In the genomic region with DNA sequence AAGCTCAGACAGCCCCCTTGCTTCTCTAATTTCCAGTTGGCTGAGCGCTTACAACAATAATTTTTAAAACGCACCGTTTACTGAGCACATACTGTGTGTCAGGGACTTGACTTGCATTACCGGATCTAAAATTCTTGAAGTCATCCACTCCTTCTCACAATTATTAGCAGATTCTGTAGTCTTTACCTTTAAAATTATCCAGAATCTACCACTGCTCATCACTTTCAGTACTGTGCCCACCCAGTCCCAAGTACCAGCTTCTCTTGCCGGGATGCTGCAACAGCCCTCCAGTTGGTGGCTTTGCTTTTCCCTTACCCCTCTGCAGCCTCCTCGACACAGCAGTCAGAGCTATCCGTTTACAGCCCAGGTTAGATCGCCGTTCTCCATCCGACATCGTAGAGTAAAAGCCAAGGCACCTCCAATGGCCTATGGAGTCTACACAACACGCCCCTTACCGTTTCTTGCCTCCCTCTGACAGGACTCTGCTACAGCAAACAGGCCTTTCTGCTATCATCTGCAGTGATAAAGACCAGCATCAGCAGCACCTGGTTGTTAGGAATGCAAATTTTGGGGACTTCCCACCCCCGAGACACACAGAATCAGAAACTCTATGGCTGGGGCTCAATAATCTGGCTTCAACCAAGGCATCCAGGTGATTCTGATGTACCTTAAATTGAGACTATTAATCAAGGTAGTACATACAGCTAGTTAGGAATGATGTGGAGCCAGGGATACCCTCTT, we compare ENCODE assay signal across 8 cellular contexts.
DNase-seq lines count a peak whose midpoint lies in the region; ATAC-seq, FAIRE-seq and TF ChIP-seq lines count a peak whose summit lies in the region.

No MANE protein-coding gene starts in this region.

- no peaks in the 10 kb centered on the region for H3K79me2 ChIP-seq in GM12878 (ENCODE audit: control insufficient read depth, insufficient read depth, low read length)

- CTCF ChIA-PET in GM10248 (lab: Yijun Ruan, JAX) = interaction anchor here (3.5 kb wide), 1 partner anchor 11 kb away, joined by 12 read pairs; no protein-coding TSS in a partner anchor
- CTCF ChIA-PET in GM12878 (lab: Yijun Ruan, JAX) = interaction anchor here (0.6 kb wide), 1 partner anchor 217 kb away, joined by 3 read pairs; no protein-coding TSS in a partner anchor

- 48% methylated on average over 14 of the region's 14 CpGs for WGBS in GM12878 (ENCODE audit: insufficient coverage, insufficient replicate concordance, low lambda C conversion rate, missing lambda C conversion rate)
- WGBS in lung, 2 donors = 55 to 62% methylated on average over 14 of the region's 14 CpGs
- WGBS in urinary bladder = 42% methylated on average over 14 of the region's 14 CpGs
- WGBS in small intestine, 3 donors = 41 to 50% (median 47%) methylated on average over 14 of the region's 14 CpGs

- FAIRE-seq in GM12878 (lab: Jason Lieb, UNC) = no peak
- no peak for FAIRE-seq in small intestine (lab: Jason Lieb, UNC)

- no peak overlapping the region for H3K9ac ChIP-seq in GM12878 (ENCODE audit: control insufficient read depth, insufficient read depth, low read length)

- TF ChIP-seq POLR2A in GM12878 (IDR thresholded peaks at IDR 0.05; ENCODE audit: low read depth, low read length) = no peak

- intact Hi-C loops in GM12878 (cut with micrococcal nuclease; ENCODE audit: unreplicated experiment) = no loop called here

- TF ChIP-seq CTCF in GM10248 (IDR thresholded peaks at IDR 0.05; ENCODE audit: control extremely low read depth, extremely low read depth, low read depth, missing control alignments) (no peak), GM12878 (IDR thresholded peaks at IDR 0.05 in 2 of 3, conservative IDR thresholded peaks at IDR 0.05 in 1 of 3; ENCODE audit: control insufficient read depth in 2 of 3, extremely low read depth in 1 of 3, insufficient read depth in 1 of 3, low read depth in 3 of 3, low read length in 3 of 3) (no peak), lung (IDR thresholded peaks at IDR 0.05; ENCODE audit: control extremely low read depth, extremely low read depth) (no peak)

- DNase-seq in GM10248 (ENCODE audit: extremely low spot score) (peak; percentile 22), GM12878 (ENCODE audit: low read depth, low spot score) (no peak), lung (ENCODE audit: low spot score) (no peak), cerebellar nuclear complex (lab: John Stamatoyannopoulos, UW) (no peak), small intestine (no peak)

- H3K27ac ChIP-seq in GM12878 (ENCODE audit: control insufficient read depth, insufficient read depth) (no peak overlapping the region), lung (ENCODE audit: low read depth in 1 of 2, low read length in 1 of 2) (peak overlapping the region; percentile 61 to 80), urinary bladder (ENCODE audit: low read depth) (no peak overlapping the region), small intestine (ENCODE audit: low read depth in 1 of 2, low read length in 1 of 2) (peak overlapping the region in 1 of 2 donors; percentile 82)

- TF ChIP-seq EP300 in GM12878 (IDR thresholded peaks at IDR 0.05; ENCODE audit: borderline replicate concordance in 1 of 2, control insufficient read depth in 1 of 2, low read depth in 2 of 2, low read length in 2 of 2) = no peak

- in situ Hi-C loops in GM12878 (cut with MboI) = no loop called here

- peak overlapping the region; percentile 95 for H2AFZ ChIP-seq in GM12878 (ENCODE audit: control insufficient read depth, low read depth, low read length)

- peak overlapping the region; percentile 98 for H3K4me2 ChIP-seq in GM12878 (ENCODE audit: control insufficient read depth, insufficient read depth)

- H3K27me3 ChIP-seq in GM12878 (replicated peaks in 1 of 2; ENCODE audit: control insufficient read depth in 2 of 2, insufficient read depth in 2 of 2, low read length in 1 of 2) (peaks cover 0 to 7% of the 10 kb centered on the region in 2 experiments; a peak in 3 of 4 replicates), lung (ENCODE audit: control insufficient read depth, insufficient read depth) (no peaks in the 10 kb centered on the region), small intestine (ENCODE audit: control insufficient read depth in 2 of 2, insufficient read depth in 2 of 2, low read length in 2 of 2) (no peaks in the 10 kb centered on the region)

- no peaks in the 10 kb centered on the region for H4K20me1 ChIP-seq in GM12878 (ENCODE audit: control insufficient read depth, insufficient read depth)

- H3K4me1 ChIP-seq in GM12878 (ENCODE audit: control insufficient read depth, insufficient read depth, low read length) (peaks cover 10% of the 10 kb centered on the region), lung (ENCODE audit: control insufficient read depth in 2 of 2, insufficient read depth in 2 of 2, low read length in 2 of 2) (peaks cover 3 to 6% of the 10 kb centered on the region in 2 donors), urinary bladder (ENCODE audit: insufficient read depth) (no peaks in the 10 kb centered on the region), small intestine (ENCODE audit: control insufficient read depth in 2 of 2, insufficient read depth in 1 of 2, low read depth in 1 of 2, low read length in 1 of 2) (peaks cover 0 to 2% of the 10 kb centered on the region in 2 donors)

- no peaks in the 10 kb centered on the region for H3K9me3 ChIP-seq in GM12878 (replicated peaks; ENCODE audit: control insufficient read depth, insufficient read depth, low read length)
- no peaks in the 10 kb centered on the region for H3K9me3 ChIP-seq in lung (ENCODE audit: control insufficient read depth in 2 of 2, insufficient read depth in 1 of 2, low read length in 1 of 2)
- no peaks in the 10 kb centered on the region for H3K9me3 ChIP-seq in small intestine (ENCODE audit: control insufficient read depth, low read depth)

- RAD21 ChIA-PET in GM12878 (lab: Charles Lee; ENCODE audit: unreplicated experiment) = no interaction called here

- SMC1A ChIA-PET in GM12878 (lab: Charles Lee; ENCODE audit: uncharacterized antibody, unreplicated experiment) = interaction anchor here (0.8 kb wide), 1 partner anchor 13 kb away, joined by 3 read pairs; no protein-coding TSS in a partner anchor

- ATAC-seq in HG03342 (IDR thresholded peaks at IDR 0.05; ENCODE audit: unreplicated experiment) = peak; percentile 37
- peak; percentile 58 for ATAC-seq in GM12878
- ATAC-seq in lung (ENCODE audit: insufficient read depth, low FRiP score) = no peak
- no peak for ATAC-seq in HG02623 (IDR thresholded peaks at IDR 0.05; ENCODE audit: unreplicated experiment)

- H3K4me3 ChIP-seq in GM12878 (no peak overlapping the region), lung (peak overlapping the region; percentile 18), urinary bladder (ENCODE audit: low read depth, low read length) (peak overlapping the region; percentile 42), small intestine (ENCODE audit: low read depth in 1 of 2, low read length in 2 of 2) (peak overlapping the region in 1 of 2 donors; percentile 50)

- no peak for TF ChIP-seq RAD21 in GM12878 (IDR thresholded peaks at IDR 0.05; ENCODE audit: insufficient read depth, low read depth, low read length)

- no TSS peak for BruUV-seq in GM12878 (replicated peaks; lab: Mats Ljungman, UMichigan)

- H3K36me3 ChIP-seq in GM12878 (ENCODE audit: control insufficient read depth in 2 of 2, insufficient read depth in 2 of 2, low read length in 1 of 2) = no peaks in the 10 kb centered on the region
- no peaks in the 10 kb centered on the region for H3K36me3 ChIP-seq in lung (ENCODE audit: control insufficient read depth in 2 of 2, insufficient read depth in 2 of 2, low read length in 2 of 2)
- no peaks in the 10 kb centered on the region for H3K36me3 ChIP-seq in urinary bladder (ENCODE audit: insufficient read depth)
- no peaks in the 10 kb centered on the region for H3K36me3 ChIP-seq in small intestine (ENCODE audit: control insufficient read depth in 2 of 2, insufficient read depth in 2 of 2, low read length in 2 of 2)

- POLR2A ChIA-PET in GM10248 (lab: Yijun Ruan, JAX) (no interaction called here), GM12878 (lab: Charles Lee) (no interaction called here)

TF ChIP-seq in GM12878, 131 proteins besides CTCF, POLR2A, EP300 and RAD21 (continues in another document):
- TF ChIP-seq NFYA (IDR thresholded peaks at IDR 0.05; ENCODE audit: borderline replicate concordance, low read depth, low read length) = no peak
- no peak for TF ChIP-seq SRF (IDR thresholded peaks at IDR 0.05; ENCODE audit: low read depth in 2 of 2, low read length in 2 of 2)
- no peak for TF ChIP-seq TARDBP (IDR thresholded peaks at IDR 0.05; ENCODE audit: borderline replicate concordance)
- TF ChIP-seq, protein P1, sequence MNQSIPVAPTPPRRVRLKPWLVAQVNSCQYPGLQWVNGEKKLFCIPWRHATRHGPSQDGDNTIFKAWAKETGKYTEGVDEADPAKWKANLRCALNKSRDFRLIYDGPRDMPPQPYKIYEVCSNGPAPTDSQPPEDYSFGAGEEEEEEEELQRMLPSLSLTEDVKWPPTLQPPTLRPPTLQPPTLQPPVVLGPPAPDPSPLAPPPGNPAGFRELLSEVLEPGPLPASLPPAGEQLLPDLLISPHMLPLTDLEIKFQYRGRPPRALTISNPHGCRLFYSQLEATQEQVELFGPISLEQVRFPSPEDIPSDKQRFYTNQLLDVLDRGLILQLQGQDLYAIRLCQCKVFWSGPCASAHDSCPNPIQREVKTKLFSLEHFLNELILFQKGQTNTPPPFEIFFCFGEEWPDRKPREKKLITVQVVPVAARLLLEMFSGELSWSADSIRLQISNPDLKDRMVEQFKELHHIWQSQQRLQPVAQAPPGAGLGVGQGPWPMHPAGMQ (IDR thresholded peaks at IDR 0.05; ENCODE audit: borderline replicate concordance) = no peak
- TF ChIP-seq, protein P2, sequence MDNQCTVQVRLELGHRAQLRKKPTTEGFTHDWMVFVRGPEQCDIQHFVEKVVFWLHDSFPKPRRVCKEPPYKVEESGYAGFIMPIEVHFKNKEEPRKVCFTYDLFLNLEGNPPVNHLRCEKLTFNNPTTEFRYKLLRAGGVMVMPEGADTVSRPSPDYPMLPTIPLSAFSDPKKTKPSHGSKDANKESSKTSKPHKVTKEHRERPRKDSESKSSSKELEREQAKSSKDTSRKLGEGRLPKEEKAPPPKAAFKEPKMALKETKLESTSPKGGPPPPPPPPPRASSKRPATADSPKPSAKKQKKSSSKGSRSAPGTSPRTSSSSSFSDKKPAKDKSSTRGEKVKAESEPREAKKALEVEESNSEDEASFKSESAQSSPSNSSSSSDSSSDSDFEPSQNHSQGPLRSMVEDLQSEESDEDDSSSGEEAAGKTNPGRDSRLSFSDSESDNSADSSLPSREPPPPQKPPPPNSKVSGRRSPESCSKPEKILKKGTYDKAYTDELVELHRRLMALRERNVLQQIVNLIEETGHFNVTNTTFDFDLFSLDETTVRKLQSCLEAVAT (IDR thresholded peaks at IDR 0.05) = no peak
- TF ChIP-seq CBX3 (IDR thresholded peaks at IDR 0.05; ENCODE audit: borderline replicate concordance, low read depth) = no peak
- no peak for TF ChIP-seq ZNF207 (IDR thresholded peaks at IDR 0.05; ENCODE audit: borderline replicate concordance)
- no peak for TF ChIP-seq TCF12 (IDR thresholded peaks at IDR 0.05; ENCODE audit: low read depth, low read length)
- no peak for TF ChIP-seq NR2C1 (IDR thresholded peaks at IDR 0.05)
- TF ChIP-seq RUNX3 (IDR thresholded peaks at IDR 0.05; ENCODE audit: low read length) = no peak

Comparison
In these comparisons a context has a peak if more than half of its experiments do, and no peak if none do; other contexts are left out.
1. ATAC-seq: peak in HG03342 (single experiment) and GM12878 (single experiment); none in lung (single experiment) and HG02623 (single experiment).
2. H3K27ac ChIP-seq: peak in lung (2 of 2); none in GM12878 (single experiment) and urinary bladder (single experiment).